26 cellular contexts compared by ENCODE assay signal in the genomic region with DNA sequence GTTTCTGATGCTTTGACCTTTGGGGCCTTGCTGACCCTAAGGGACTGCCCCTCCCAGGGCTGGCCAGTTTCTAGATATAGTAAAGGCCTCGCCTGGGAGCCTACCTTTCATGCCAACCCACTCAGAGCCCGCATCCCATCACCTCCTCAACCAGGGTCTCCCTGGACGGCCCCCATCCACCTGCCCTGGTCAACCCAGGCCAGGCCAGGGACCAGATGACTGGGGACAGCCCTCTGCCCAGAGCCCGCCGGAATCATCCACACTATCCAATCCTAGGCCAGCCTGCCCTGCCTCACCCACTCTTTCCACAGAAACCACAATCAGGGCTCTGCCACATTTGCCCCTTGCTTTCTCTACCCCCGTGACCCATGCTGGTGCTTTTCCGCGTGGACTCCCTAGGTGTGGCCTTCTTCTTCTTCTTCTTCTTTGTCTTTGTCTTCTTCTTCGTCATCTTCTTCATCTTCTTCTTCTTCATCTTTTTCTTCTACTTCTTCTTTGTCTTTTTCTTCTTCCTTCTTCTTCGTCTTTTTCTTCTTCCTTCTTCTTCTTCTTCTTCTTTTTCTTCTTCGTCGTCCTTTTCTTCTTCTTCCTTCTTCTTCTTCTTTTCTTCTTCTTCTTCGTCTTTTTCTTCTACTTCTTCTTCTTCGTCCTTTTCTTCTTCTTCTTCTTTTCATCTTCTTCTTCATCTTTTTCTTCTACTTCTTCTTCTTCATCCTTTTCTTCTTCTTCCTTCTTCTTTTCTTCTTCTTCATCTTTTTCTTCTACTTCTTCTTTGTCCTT.
"Had no signal": no experiment of that assay in that cellular context is flagged by ENCODE, and none has a peak within 500 bp of the region (broad histone marks: within the 10 kb centered on the region; RNA-seq: fewer than 3 reads in every experiment).

No MANE protein-coding gene starts in this region.

- H3K27ac ChIP-seq: brain microvascular endothelial cell, colonic mucosa, PC-9, SJCRH30, SK-N-MC, WERI-Rb-1 had no signal

- H3K9me3 ChIP-seq: colonic mucosa, SJCRH30 had no signal

- H3K4me3 Mint-ChIP-seq: activated CD4-positive, alpha-beta memory T cell treated with anti-CD3 and anti-CD28 coated beads for 36 hours; activated CD4-positive, alpha-beta T cell treated with anti-CD3 and anti-CD28 coated beads, Interleukin-2, amount 10 ng/mL, durations not matched to agents 24 days and 14 days; activated naive CD4-positive, alpha-beta T cell treated with anti-CD3 and anti-CD28 coated beads, Interleukin-2, amount 10 ng/mL, durations not matched to agents 7 days and 5 days; activated naive CD8-positive, alpha-beta T cell; activated naive CD8-positive, alpha-beta T cell treated with anti-CD3 and anti-CD28 coated beads, Interleukin-2, amount 50 U/mL, for 24 hours; activated T-helper 1 cell treated with anti-CD3 and anti-CD28 coated beads, Interleukin-12 subunit alpha, Interleukin-12 subunit beta, Interleukin-2, Interleukin-4 antibody, amounts not matched to agents 30 ng/mL and 10 ng/mL and 1 ng/mL, durations not matched to agents 14 hours and 24 hours and 36 hours had no signal

- DNase-seq: activated CD4-positive, alpha-beta memory T cell treated with anti-CD3 and anti-CD28 coated beads for 36 hours; activated CD4-positive, alpha-beta T cell treated with anti-CD3 and anti-CD28 coated beads, Interleukin-2, amount 10 ng/mL, durations not matched to agents 24 days and 14 days; activated naive CD4-positive, alpha-beta T cell treated with anti-CD3 and anti-CD28 coated beads, Interleukin-2, amount 10 ng/mL, durations not matched to agents 7 days and 5 days; activated naive CD8-positive, alpha-beta T cell treated with anti-CD3 and anti-CD28 coated beads, Interleukin-2, amount 50 U/mL, for 24 hours; activated T-cell treated with anti-CD3 and anti-CD28 coated beads, Interleukin-2, amount 50 U/mL, for 1 hour; anterior cingulate cortex; brain microvascular endothelial cell; central memory CD4-positive, alpha-beta T cell; colonic mucosa; Karpas-422; NCI-H1048; NCI-H1105 treated with DMSO at 0.1 percent for 48 hours; NCI-H1436; NCI-H1694; NCI-H1930; NCI-H2081 treated with DMSO at 0.1 percent for 48 hours; NCI-H345; NCI-H524 treated with DMSO at 0.1 percent for 48 hours; PC-9; SHP77; SJCRH30; T1000; WERI-Rb-1 had no signal

- ATAC-seq: activated naive CD8-positive, alpha-beta T cell treated with anti-CD3 and anti-CD28 coated beads, Interleukin-2, amount 50 U/mL, for 24 hours had no signal

- H3K9me3 Mint-ChIP-seq: activated CD4-positive, alpha-beta T cell treated with anti-CD3 and anti-CD28 coated beads, Interleukin-2, amount 10 ng/mL, durations not matched to agents 24 days and 14 days; activated naive CD4-positive, alpha-beta T cell treated with anti-CD3 and anti-CD28 coated beads, Interleukin-2, amount 10 ng/mL, durations not matched to agents 7 days and 5 days; activated naive CD8-positive, alpha-beta T cell treated with anti-CD3 and anti-CD28 coated beads, Interleukin-2, amount 50 U/mL, for 24 hours had no signal

- H3K4me1 ChIP-seq: colonic mucosa, SJCRH30 had no signal

- H3K27ac Mint-ChIP-seq: activated CD4-positive, alpha-beta memory T cell treated with anti-CD3 and anti-CD28 coated beads for 36 hours; activated CD4-positive, alpha-beta T cell treated with anti-CD3 and anti-CD28 coated beads, Interleukin-2, amount 10 ng/mL, durations not matched to agents 24 days and 14 days; activated naive CD4-positive, alpha-beta T cell treated with anti-CD3 and anti-CD28 coated beads, Interleukin-2, amount 10 ng/mL, durations not matched to agents 7 days and 5 days; activated naive CD8-positive, alpha-beta T cell; activated naive CD8-positive, alpha-beta T cell treated with anti-CD3 and anti-CD28 coated beads, Interleukin-2, amount 50 U/mL, for 24 hours; activated T-helper 1 cell treated with anti-CD3 and anti-CD28 coated beads, Interleukin-12 subunit alpha, Interleukin-12 subunit beta, Interleukin-2, Interleukin-4 antibody, amounts not matched to agents 30 ng/mL and 10 ng/mL and 1 ng/mL, durations not matched to agents 14 hours and 24 hours and 36 hours had no signal

- H2AFZ ChIP-seq: PC-9 had no signal

- H3K36me3 Mint-ChIP-seq: activated CD4-positive, alpha-beta memory T cell treated with anti-CD3 and anti-CD28 coated beads for 36 hours; activated naive CD4-positive, alpha-beta T cell treated with anti-CD3 and anti-CD28 coated beads, Interleukin-2, amount 10 ng/mL, durations not matched to agents 7 days and 5 days; activated naive CD8-positive, alpha-beta T cell had no signal

- H3K4me1 Mint-ChIP-seq: activated CD4-positive, alpha-beta T cell treated with anti-CD3 and anti-CD28 coated beads, Interleukin-2, amount 10 ng/mL, durations not matched to agents 24 days and 14 days; activated naive CD4-positive, alpha-beta T cell treated with anti-CD3 and anti-CD28 coated beads, Interleukin-2, amount 10 ng/mL, durations not matched to agents 7 days and 5 days; activated naive CD8-positive, alpha-beta T cell treated with anti-CD3 and anti-CD28 coated beads, Interleukin-2, amount 50 U/mL, for 24 hours had no signal

- H3K27me3 ChIP-seq: brain microvascular endothelial cell, colonic mucosa, SJCRH30 had no signal

- H3K4me2 ChIP-seq: PC-9 had no signal

- H3K4me3 ChIP-seq: colonic mucosa, PC-9, SJCRH30, SK-N-MC had no signal

- H3K36me3 ChIP-seq: brain microvascular endothelial cell, colonic mucosa, SJCRH30, WERI-Rb-1 had no signal

- H3K27me3 Mint-ChIP-seq: activated naive CD8-positive, alpha-beta T cell; activated naive CD8-positive, alpha-beta T cell treated with anti-CD3 and anti-CD28 coated beads, Interleukin-2, amount 50 U/mL, for 24 hours had no signal
